Comparison of ENCODE assay signal across 8 cellular contexts in the genomic region with DNA sequence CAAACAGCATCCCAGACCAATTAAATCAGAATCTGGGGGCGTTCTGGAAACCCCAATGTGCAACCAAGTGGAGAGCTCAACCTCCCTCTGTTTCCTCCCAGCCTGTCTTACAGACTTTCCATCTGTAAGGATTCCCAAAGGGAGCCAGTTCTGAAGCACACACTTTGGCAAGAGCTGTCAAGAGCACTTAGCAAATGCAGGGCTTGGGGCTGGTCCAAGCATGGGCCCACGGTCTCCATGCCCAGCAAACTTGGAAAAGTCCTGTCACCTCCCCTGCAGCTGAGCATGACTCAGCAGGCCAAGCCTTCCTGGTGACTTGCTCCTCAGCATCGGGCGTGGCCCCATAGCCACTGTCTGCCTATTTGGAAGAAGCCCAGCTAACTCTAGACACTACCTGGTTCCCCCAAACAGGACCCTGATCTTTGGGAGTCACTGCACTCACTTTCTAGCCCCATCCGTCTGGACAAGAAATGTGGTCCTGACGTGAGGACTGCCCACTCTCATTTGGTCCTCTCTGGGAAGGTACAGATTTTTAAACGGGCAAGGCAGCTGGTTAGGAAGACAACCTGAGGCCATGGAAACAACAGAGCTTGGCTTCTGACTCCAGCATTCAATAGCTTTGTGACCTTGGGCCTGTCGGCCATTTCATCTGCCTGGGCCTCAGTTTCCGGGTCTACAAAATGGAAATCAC. TPM values are rescaled to one million over a fixed set of nuclear protein-coding genes. Genes with fewer than 3 reads are reported as not detected.
A peak's percentile ranks its signal among the peaks of the same experiment; 100 is the strongest.
DNase-seq lines count a peak whose midpoint lies in the region; ATAC-seq, FAIRE-seq and TF ChIP-seq lines count a peak whose summit lies in the region.

No MANE protein-coding gene starts in this region.

- no peaks in the 10 kb centered on the region for H3K9me3 ChIP-seq in endothelial cell of umbilical vein (replicated peaks; ENCODE audit: control insufficient read depth, insufficient read depth, low read length)
- H3K9me3 ChIP-seq in muscle layer of duodenum (ENCODE audit: control insufficient read depth in 1 of 2, low read length in 2 of 2): no peaks in the 10 kb centered on the region
- no peaks in the 10 kb centered on the region for H3K9me3 ChIP-seq in aorta (ENCODE audit: control insufficient read depth, low read length)

- no peak for FAIRE-seq in endothelial cell of umbilical vein (lab: Jason Lieb, UNC)

- H3K27me3 ChIP-seq in endothelial cell of umbilical vein (ENCODE audit: control insufficient read depth in 2 of 2, insufficient read depth in 2 of 2, low read length in 2 of 2) (no peaks in the 10 kb centered on the region), muscle layer of duodenum (ENCODE audit: low read depth, low read length) (no peaks in the 10 kb centered on the region), aorta (ENCODE audit: control insufficient read depth in 1 of 2, insufficient read depth in 2 of 2, low read length in 1 of 2) (no peaks in the 10 kb centered on the region)

- peak overlapping the region; percentile 72 for H3K27ac Mint-ChIP-seq in activated naive CD4-positive, alpha-beta T cell treated with anti-CD3 and anti-CD28 coated beads for 36 hours
- H3K27ac Mint-ChIP-seq in T-helper 2 cell treated with Interferon-gamma antibody and Interleukin-4, amounts not matched to agents 5 μg/mL and 100 μg/mL, for 36 hours: peak overlapping the region; percentile 91

- ATAC-seq in aorta (ENCODE audit: low FRiP score) (peak; percentile 82), HG03442 (IDR thresholded peaks at IDR 0.05; ENCODE audit: unreplicated experiment) (no peak), GM21723 (IDR thresholded peaks at IDR 0.05; ENCODE audit: unreplicated experiment) (no peak)

- H3K4me2 ChIP-seq in endothelial cell of umbilical vein (ENCODE audit: insufficient read depth, low read length): peak overlapping the region; percentile 11

- H3K36me3 Mint-ChIP-seq in activated naive CD4-positive, alpha-beta T cell treated with anti-CD3 and anti-CD28 coated beads for 36 hours (ENCODE audit: low read depth): peaks cover 55% of the 10 kb centered on the region
- H3K36me3 Mint-ChIP-seq in T-helper 2 cell treated with Interferon-gamma antibody and Interleukin-4, amounts not matched to agents 5 μg/mL and 100 μg/mL, for 36 hours (ENCODE audit: low read depth): peaks cover 75% of the 10 kb centered on the region

- H3K9me3 Mint-ChIP-seq in activated naive CD4-positive, alpha-beta T cell treated with anti-CD3 and anti-CD28 coated beads for 36 hours: no peaks in the 10 kb centered on the region
- H3K9me3 Mint-ChIP-seq in T-helper 2 cell treated with Interferon-gamma antibody and Interleukin-4, amounts not matched to agents 5 μg/mL and 100 μg/mL, for 36 hours: no peaks in the 10 kb centered on the region

- H3K27me3 Mint-ChIP-seq in activated naive CD4-positive, alpha-beta T cell treated with anti-CD3 and anti-CD28 coated beads for 36 hours (ENCODE audit: low read depth): no peaks in the 10 kb centered on the region
- no peaks in the 10 kb centered on the region for H3K27me3 Mint-ChIP-seq in T-helper 2 cell treated with Interferon-gamma antibody and Interleukin-4, amounts not matched to agents 5 μg/mL and 100 μg/mL, for 36 hours (ENCODE audit: low read depth)

- TF ChIP-seq POLR2A in endothelial cell of umbilical vein (IDR thresholded peaks at IDR 0.05; ENCODE audit: low read depth, low read length): no peak

- CTCF ChIA-PET in activated naive CD4-positive, alpha-beta T cell treated with anti-CD3 and anti-CD28 coated beads for 36 hours (lab: Charles Lee): interaction anchor here (0.6 to 1.5 kb wide), 2 partner anchors 29 to 150 kb away, joined by 4 to 6 read pairs; no protein-coding TSS in a partner anchor
- CTCF ChIA-PET in endothelial cell of umbilical vein (lab: Charles Lee): interaction anchor here (1.9 to 4.3 kb wide), 4 partner anchors 12 to 132 kb away, joined by 7 to 25 read pairs (median 12); no protein-coding TSS in a partner anchor

- no peaks in the 10 kb centered on the region for H3K9me1 ChIP-seq in endothelial cell of umbilical vein (replicated peaks; ENCODE audit: control insufficient read depth, extremely low read depth, insufficient read depth, low read length)

- peak overlapping the region; percentile 46 for H2AFZ ChIP-seq in endothelial cell of umbilical vein (ENCODE audit: low read depth, low read length)

- H3K4me1 Mint-ChIP-seq in activated naive CD4-positive, alpha-beta T cell treated with anti-CD3 and anti-CD28 coated beads for 36 hours (ENCODE audit: low read depth): peaks cover 97% of the 10 kb centered on the region
- peaks cover 89% of the 10 kb centered on the region for H3K4me1 Mint-ChIP-seq in T-helper 2 cell treated with Interferon-gamma antibody and Interleukin-4, amounts not matched to agents 5 μg/mL and 100 μg/mL, for 36 hours (ENCODE audit: low read depth)

- H3K4me3 ChIP-seq in endothelial cell of umbilical vein (replicated peaks in 1 of 3; ENCODE audit: insufficient read depth in 1 of 3, low read depth in 1 of 3, low read length in 3 of 3) (no peak overlapping the region), muscle layer of duodenum (ENCODE audit: low read depth in 1 of 2, low read length in 2 of 2) (no peak overlapping the region), aorta (ENCODE audit: low read length in 2 of 2) (no peak overlapping the region)

- no peak for TF ChIP-seq CTCF in endothelial cell of umbilical vein (IDR thresholded peaks at IDR 0.05; ENCODE audit: extremely low read depth in 1 of 2, insufficient read depth in 1 of 2, low read depth in 1 of 2, low read length in 2 of 2)

- no peaks in the 10 kb centered on the region for H4K20me1 ChIP-seq in endothelial cell of umbilical vein (replicated peaks; ENCODE audit: control insufficient read depth, extremely low read depth, insufficient read depth, low read length)

- DNase-seq in activated naive CD4-positive, alpha-beta T cell treated with anti-CD3 and anti-CD28 coated beads for 36 hours: peak; percentile 34
- DNase-seq in activated naive CD4-positive, alpha-beta T cell treated with anti-CD3 and anti-CD28 coated beads, Interleukin-2, amount 50 U/mL, for 16 hours: no peak
- peak; percentile 40 for DNase-seq in T-helper 2 cell treated with Interferon-gamma antibody and Interleukin-4, amounts not matched to agents 5 μg/mL and 100 μg/mL, for 36 hours (ENCODE audit: low spot score)
- DNase-seq in endothelial cell of umbilical vein (ENCODE audit: low read depth, low spot score) (peak; percentile 79), aorta (peak; percentile 93 to 94)

- peaks cover 0 to 2% of the 10 kb centered on the region in 2 experiments for H3K36me3 ChIP-seq in endothelial cell of umbilical vein (ENCODE audit: control insufficient read depth in 2 of 2, extremely low read depth in 1 of 2, insufficient read depth in 2 of 2, low read length in 2 of 2)
- peaks cover 2 to 20% of the 10 kb centered on the region in 2 donors for H3K36me3 ChIP-seq in muscle layer of duodenum (ENCODE audit: control insufficient read depth in 1 of 2, insufficient read depth in 2 of 2, low read length in 2 of 2)
- no peaks in the 10 kb centered on the region for H3K36me3 ChIP-seq in aorta (ENCODE audit: control insufficient read depth in 1 of 2, insufficient read depth in 2 of 2, low read length in 1 of 2)

- peak overlapping the region; percentile 74 for H3K9ac ChIP-seq in endothelial cell of umbilical vein (replicated peaks; ENCODE audit: extremely low read depth, insufficient read depth, low read length)

- peaks cover 47% of the 10 kb centered on the region for H3K4me1 ChIP-seq in endothelial cell of umbilical vein (ENCODE audit: control insufficient read depth, extremely low read depth, insufficient read depth, low read length)
- peaks cover 35 to 58% of the 10 kb centered on the region in 2 donors for H3K4me1 ChIP-seq in muscle layer of duodenum (ENCODE audit: control insufficient read depth in 1 of 2, insufficient read depth in 2 of 2, low read length in 2 of 2)
- peaks cover 4 to 9% of the 10 kb centered on the region in 2 donors for H3K4me1 ChIP-seq in aorta (ENCODE audit: control insufficient read depth in 1 of 2, insufficient read depth in 2 of 2, low read length in 2 of 2)

- 26 to 31% methylated on average over 9 of the region's 9 CpGs for WGBS in aorta, 2 donors

- POLR2A ChIA-PET in endothelial cell of umbilical vein (lab: Charles Lee): no interaction called here

- H3K79me2 ChIP-seq in endothelial cell of umbilical vein (ENCODE audit: control insufficient read depth, insufficient read depth, low read length): no peaks in the 10 kb centered on the region

- dilution Hi-C loops in endothelial cell of umbilical vein (cut with MboI; ENCODE audit: extremely low pct_ligation_motif_present, low sequenced_read_pairs): no loop called here

- H3K4me3 Mint-ChIP-seq in activated naive CD4-positive, alpha-beta T cell treated with anti-CD3 and anti-CD28 coated beads for 36 hours: no peak overlapping the region
- peak overlapping the region; percentile 75 for H3K4me3 Mint-ChIP-seq in T-helper 2 cell treated with Interferon-gamma antibody and Interleukin-4, amounts not matched to agents 5 μg/mL and 100 μg/mL, for 36 hours

- peak overlapping the region; percentile 98 for H3K27ac ChIP-seq in endothelial cell of umbilical vein (ENCODE audit: insufficient read depth, low read depth, low read length)
- peak overlapping the region; percentile 35 for H3K27ac ChIP-seq in muscle layer of duodenum (ENCODE audit: low read length)
- peak overlapping the region; percentile 91 to 95 for H3K27ac ChIP-seq in aorta (ENCODE audit: low read depth in 1 of 2, low read length in 2 of 2)

- no TSS peak for BruUV-seq in endothelial cell of umbilical vein (replicated peaks; lab: Mats Ljungman, UMichigan)

- intact Hi-C loops in activated naive CD4-positive, alpha-beta T cell treated with anti-CD3 and anti-CD28 coated beads for 36 hours (cut with micrococcal nuclease): no loop called here
- intact Hi-C loops in endothelial cell of umbilical vein (cut with micrococcal nuclease): loop anchor here (1.0 kb wide), 3 partner anchors 17 to 265 kb away; a partner anchor contains a TSS
- intact Hi-C loops in aorta (cut with DNase I): loop anchor here in 1 of 2 donors (1.0 to 2.0 kb wide), 3 partner anchors 17 to 21 kb away; a partner anchor contains a TSS

TF ChIP-seq in endothelial cell of umbilical vein, 7 proteins besides CTCF, POLR2A, EP300 and RAD21 (continues in another document):
- TF ChIP-seq JUN (IDR thresholded peaks at IDR 0.05; ENCODE audit: borderline replicate concordance, insufficient read depth, insufficient read length, low read depth): peak; percentile 36

RNA-seq across cellular contexts. Expression of a gene that starts 16.9 kb away (rescaled TPM):
- total RNA-seq in activated naive CD4-positive, alpha-beta T cell treated with anti-CD3 and anti-CD28 coated beads for 36 hours: 10 to 100 TPM; 21.2 to 22.7 TPM
- total RNA-seq in endothelial cell of umbilical vein (38.7 and 42.2 TPM in 2 replicates), aorta (100 to 1,000 TPM in 1 of 2 donors, 10 to 100 TPM in 1; 87.7 to 124 TPM)
- polyA plus RNA-seq in endothelial cell of umbilical vein (46.5 and 52.5 TPM in 2 replicates), aorta (10 to 100 TPM in 1 of 2 donors, 1 to 10 TPM in 1; 6.4 to 11.6 TPM)
- 21.5 and 24.7 TPM in 2 replicates for polyA plus RNA-seq in endothelial cell of umbilical vein (2011; cell fraction: cytosol; rRNA removed)
- polyA plus RNA-seq in endothelial cell of umbilical vein (2011; cell fraction: nucleus; rRNA removed): 28.6 and 30.8 TPM in 2 replicates
- polyA plus RNA-seq in endothelial cell of umbilical vein (2012): 15.0 and 15.9 TPM in 2 replicates
- 37.1 and 43.2 TPM in 2 replicates for polyA minus RNA-seq in endothelial cell of umbilical vein
- polyA minus RNA-seq in endothelial cell of umbilical vein (2011; cell fraction: cytosol; rRNA and poly(A)+ RNA removed): 19.2 TPM
- polyA minus RNA-seq in endothelial cell of umbilical vein (2011; cell fraction: nucleus; rRNA and poly(A)+ RNA removed): 21.7 and 24.7 TPM in 2 replicates

Comparison
In these comparisons a context has a peak if more than half of its experiments do, and no peak if none do; other contexts are left out.
1. H3K27ac ChIP-seq: peak in every context shown above with its lines; median percentile 98 in endothelial cell of umbilical vein; 93 in aorta; 35 in muscle layer of duodenum.